In the genomic region with DNA sequence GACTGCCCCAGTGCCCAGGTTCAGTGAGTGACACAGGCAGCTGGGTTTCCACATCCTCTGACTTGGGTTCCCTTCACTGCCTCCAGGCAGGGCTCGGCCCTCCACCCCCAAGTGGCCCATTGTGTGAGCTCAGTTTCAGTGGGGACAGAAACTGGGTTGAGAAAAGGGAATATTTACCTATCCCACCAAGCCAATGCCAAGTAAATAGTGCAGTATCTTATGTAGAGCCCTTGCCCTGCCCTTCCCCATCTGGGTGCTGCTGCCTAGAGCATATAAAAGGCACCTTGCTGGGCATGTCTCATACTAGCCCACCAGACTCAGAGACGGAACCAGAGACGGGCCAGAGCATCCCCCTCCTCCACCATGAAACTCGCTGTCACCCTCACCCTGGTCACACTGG, we compare ENCODE assay signal across 18 cellular contexts. TPM values are rescaled to one million over a fixed set of nuclear protein-coding genes. Genes with fewer than 3 reads are reported as not detected.
A peak's percentile ranks its signal among the peaks of the same experiment; 100 is the strongest.
DNase-seq lines count a peak whose midpoint lies in the region; ATAC-seq lines count a peak whose summit lies in the region.
"Had no signal": no experiment of that assay in that cellular context is flagged by ENCODE, and none has a peak within 500 bp of the region (broad histone marks: within the 10 kb centered on the region; RNA-seq: fewer than 3 reads in every experiment).

A gene with protein sequence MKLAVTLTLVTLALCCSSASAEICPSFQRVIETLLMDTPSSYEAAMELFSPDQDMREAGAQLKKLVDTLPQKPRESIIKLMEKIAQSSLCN (plus strand): TSS at position 301 of the 400 bp plus-strand sequence. CDS start 63 bp downstream, at position 364.

- H3K4me3 ChIP-seq in CD4-positive, CD25-positive, alpha-beta regulatory T cell (ENCODE audit: low read depth, low read length): no peak within 1 kb of the TSS
- H3K4me3 ChIP-seq in SK-N-MC (peak within 1 kb of the TSS; percentile 50), skeletal muscle tissue (ENCODE audit: low read length in 3 of 3) (no peak within 1 kb of the TSS)

- H3K4me1 Mint-ChIP-seq in CD4-positive, CD25-positive, alpha-beta regulatory T cell: peaks cover 0 to 6% (median 0%) of the 10 kb centered on the region in 4 donors
- H3K4me1 Mint-ChIP-seq: stimulated activated effector memory CD8-positive, alpha-beta T cell treated with anti-CD3 and anti-CD28 coated beads, Interleukin-12 subunit alpha, Interleukin-12 subunit beta, amount 100 ng/mL, for 72 hours had no signal

- H3K9ac ChIP-seq in SK-N-MC (ENCODE audit: insufficient read length) (peak within 1 kb of the TSS; percentile 36), skeletal muscle tissue (ENCODE audit: low read depth in 1 of 3, low read length in 3 of 3) (no peak within 1 kb of the TSS)

- H3K36me3 Mint-ChIP-seq in CD4-positive, CD25-positive, alpha-beta regulatory T cell: no peaks in the 10 kb centered on the region
- H3K36me3 Mint-ChIP-seq: stimulated activated effector memory CD8-positive, alpha-beta T cell treated with anti-CD3 and anti-CD28 coated beads, Interleukin-12 subunit alpha, Interleukin-12 subunit beta, amount 100 ng/mL, for 72 hours had no signal

- H3K27ac ChIP-seq in CD4-positive, CD25-positive, alpha-beta regulatory T cell (ENCODE audit: insufficient read depth, low read length, poor library complexity, severe bottlenecking): no peak within 1 kb of the TSS
- H3K27ac ChIP-seq in SK-N-MC (peak within 1 kb of the TSS; percentile 83), layer of hippocampus (ENCODE audit: low read depth, low read length) (peak within 1 kb of the TSS; percentile 35), skeletal muscle tissue (ENCODE audit: low read depth, low read length) (peak within 1 kb of the TSS; percentile 36)
- H3K27ac ChIP-seq: WERI-Rb-1 had no signal

- H3K9me3 ChIP-seq in CD4-positive, CD25-positive, alpha-beta regulatory T cell (ENCODE audit: control insufficient read depth in 2 of 2, low read length in 2 of 2): no peaks in the 10 kb centered on the region
- H3K9me3 ChIP-seq in SK-N-MC (ENCODE audit: low read depth, low read length) (no peaks in the 10 kb centered on the region), skeletal muscle tissue (ENCODE audit: control insufficient read depth in 3 of 3, low read length in 3 of 3) (no peaks in the 10 kb centered on the region)

- no peak for ATAC-seq in CD4-positive, CD25-positive, alpha-beta regulatory T cell (ENCODE audit: low read depth in 2 of 2)
- ATAC-seq: stimulated activated effector memory CD8-positive, alpha-beta T cell treated with anti-CD3 and anti-CD28 coated beads, Interleukin-12 subunit alpha, Interleukin-12 subunit beta, amount 100 ng/mL, for 72 hours had no signal

- H3K27ac Mint-ChIP-seq in CD4-positive, CD25-positive, alpha-beta regulatory T cell: peak within 1 kb of the TSS in 2 of 3 donors; percentile 20 to 78
- H3K27ac Mint-ChIP-seq: activated T-helper 1 cell treated with anti-CD3 and anti-CD28 coated beads, Interleukin-12 subunit alpha, Interleukin-12 subunit beta, Interleukin-2, Interleukin-4 antibody, amounts not matched to agents 30 ng/mL and 10 ng/mL and 1 ng/mL, durations not matched to agents 14 hours and 24 hours and 36 hours; stimulated activated effector memory CD8-positive, alpha-beta T cell treated with anti-CD3 and anti-CD28 coated beads, Interleukin-12 subunit alpha, Interleukin-12 subunit beta, amount 100 ng/mL, for 72 hours had no signal

- H3K27me3 ChIP-seq in CD4-positive, CD25-positive, alpha-beta regulatory T cell (ENCODE audit: control insufficient read depth, insufficient read depth, low read length): no peaks in the 10 kb centered on the region
- H3K27me3 ChIP-seq in layer of hippocampus (ENCODE audit: control insufficient read depth, insufficient read depth, low read length) (no peaks in the 10 kb centered on the region), skeletal muscle tissue (ENCODE audit: control insufficient read depth in 3 of 3, insufficient read depth in 3 of 3, low read length in 3 of 3) (no peaks in the 10 kb centered on the region)

- peak within 1 kb of the TSS in 1 of 4 donors; percentile 24 for H3K4me3 Mint-ChIP-seq in CD4-positive, CD25-positive, alpha-beta regulatory T cell
- H3K4me3 Mint-ChIP-seq: activated T-helper 1 cell treated with anti-CD3 and anti-CD28 coated beads, Interleukin-12 subunit alpha, Interleukin-12 subunit beta, Interleukin-2, Interleukin-4 antibody, amounts not matched to agents 30 ng/mL and 10 ng/mL and 1 ng/mL, durations not matched to agents 14 hours and 24 hours and 36 hours; stimulated activated effector memory CD8-positive, alpha-beta T cell treated with anti-CD3 and anti-CD28 coated beads, Interleukin-12 subunit alpha, Interleukin-12 subunit beta, amount 100 ng/mL, for 72 hours had no signal

- H3K27me3 Mint-ChIP-seq in CD4-positive, CD25-positive, alpha-beta regulatory T cell: peaks cover 5% of the 10 kb centered on the region

- no peaks in the 10 kb centered on the region for H3K36me3 ChIP-seq in CD4-positive, CD25-positive, alpha-beta regulatory T cell (ENCODE audit: control insufficient read depth, insufficient read depth, low read length)
- H3K36me3 ChIP-seq in SK-N-MC (ENCODE audit: insufficient read depth, low read length): no peaks in the 10 kb centered on the region
- H3K36me3 ChIP-seq in skeletal muscle tissue (ENCODE audit: control insufficient read depth in 3 of 3, insufficient read depth in 3 of 3, low read length in 3 of 3): no peaks in the 10 kb centered on the region
- H3K36me3 ChIP-seq: WERI-Rb-1 had no signal

- DNase-seq in CD4-positive, CD25-positive, alpha-beta regulatory T cell: no peak
- DNase-seq in SK-N-MC (ENCODE audit: low read depth, low spot score) (no peak), DMS153 (lab: John Stamatoyannopoulos, UW) (no peak), cerebellar nuclear complex (lab: John Stamatoyannopoulos, UW) (no peak), kidney glomerular epithelial cell (lab: John Stamatoyannopoulos, UW) (no peak)
- DNase-seq in stimulated activated CD4-positive, alpha-beta T cell treated with anti-CD3 and anti-CD28 coated beads, Interleukin-2, amount 100 ng/mL, for 48 hours: no peak
- DNase-seq: amniotic stem cell, GF-D8, NCI-H1417, NCI-H2171, NCI-H774, small intestine, WERI-Rb-1 had no signal

- H3K4me1 ChIP-seq in CD4-positive, CD25-positive, alpha-beta regulatory T cell (ENCODE audit: control insufficient read depth, insufficient read depth, low read length, poor library complexity, severe bottlenecking): no peaks in the 10 kb centered on the region
- peaks cover 8 to 9% (median 8%) of the 10 kb centered on the region in 3 donors for H3K4me1 ChIP-seq in skeletal muscle tissue (ENCODE audit: control insufficient read depth in 3 of 3, insufficient read depth in 3 of 3, low read length in 3 of 3)

- H3K9me3 Mint-ChIP-seq in CD4-positive, CD25-positive, alpha-beta regulatory T cell: peaks cover 0 to 2% (median 0%) of the 10 kb centered on the region in 7 donors
- H3K9me3 Mint-ChIP-seq: activated T-helper 1 cell treated with anti-CD3 and anti-CD28 coated beads, Interleukin-12 subunit alpha, Interleukin-12 subunit beta, Interleukin-2, Interleukin-4 antibody, amounts not matched to agents 30 ng/mL and 10 ng/mL and 1 ng/mL, durations not matched to agents 14 hours and 24 hours and 36 hours; stimulated activated effector memory CD8-positive, alpha-beta T cell treated with anti-CD3 and anti-CD28 coated beads, Interleukin-12 subunit alpha, Interleukin-12 subunit beta, amount 100 ng/mL, for 72 hours had no signal

RNA-seq across cellular contexts. Expression of the gene that starts here (rescaled TPM):
- total RNA-seq in CD4-positive, CD25-positive, alpha-beta regulatory T cell: not detected
- polyA plus RNA-seq in CD4-positive, CD25-positive, alpha-beta regulatory T cell: not detected
- not detected for total RNA-seq in skeletal muscle tissue
- total RNA-seq: activated T-helper 1 cell treated with anti-CD3 and anti-CD28 coated beads, Interleukin-12 subunit alpha, Interleukin-12 subunit beta, Interleukin-2, Interleukin-4 antibody, amounts not matched to agents 30 ng/mL and 10 ng/mL and 1 ng/mL, durations not matched to agents 14 hours and 24 hours and 36 hours; osteocyte had no signal
